In genomic region chr20:59933849-59934585, GRCh38 we compare ENCODE assay signal across 8 cellular contexts. TPM values are rescaled to one million over a fixed set of nuclear protein-coding genes. Genes with fewer than 3 reads are reported as not detected.
DNase-seq lines count a peak whose midpoint lies in the region; ATAC-seq and TF ChIP-seq lines count a peak whose summit lies in the region.

No MANE protein-coding gene starts in this region.

- peaks cover 9% of the 10 kb centered on the region for H3K36me3 Mint-ChIP-seq in activated naive CD8-positive, alpha-beta T cell treated with anti-CD3 and anti-CD28 coated beads, Interleukin-2, amount 50 U/mL, for 24 hours (ENCODE audit: low read depth)

- H3K4me1 Mint-ChIP-seq in activated naive CD8-positive, alpha-beta T cell treated with anti-CD3 and anti-CD28 coated beads, Interleukin-2, amount 50 U/mL, for 24 hours, result peaks cover 28% of the 10 kb centered on the region

- no peak overlapping the region for H3K27ac Mint-ChIP-seq in activated naive CD8-positive, alpha-beta T cell treated with anti-CD3 and anti-CD28 coated beads, Interleukin-2, amount 50 U/mL, for 24 hours

- no peaks in the 10 kb centered on the region for H3K9me3 Mint-ChIP-seq in activated naive CD8-positive, alpha-beta T cell treated with anti-CD3 and anti-CD28 coated beads, Interleukin-2, amount 50 U/mL, for 24 hours

- H3K27me3 ChIP-seq in heart left ventricle (no peaks in the 10 kb centered on the region), parathyroid adenoma (ENCODE audit: control insufficient read depth, insufficient read depth, low read length) (no peaks in the 10 kb centered on the region), thyroid gland (no peaks in the 10 kb centered on the region)

- H3K27me3 Mint-ChIP-seq in activated naive CD8-positive, alpha-beta T cell treated with anti-CD3 and anti-CD28 coated beads, Interleukin-2, amount 50 U/mL, for 24 hours, result peaks cover 2% of the 10 kb centered on the region

- H3K4me1 ChIP-seq in heart left ventricle (peaks cover 0 to 48% (median 34%) of the 10 kb centered on the region in 12 donors), parathyroid adenoma (no peaks in the 10 kb centered on the region), thyroid gland (peaks cover 12 to 19% of the 10 kb centered on the region in 2 donors)

- H3K27ac ChIP-seq in heart left ventricle (peak overlapping the region; percentile 43 to 91 (median 84)), parathyroid adenoma (peak overlapping the region; percentile 69), thyroid gland (peak overlapping the region in 2 of 3 donors; percentile 41 to 74)

- TF ChIP-seq POLR2A in heart left ventricle (IDR thresholded peaks at IDR 0.05) (peak in 1 of 2 donors; percentile 30), thyroid gland (IDR thresholded peaks at IDR 0.05) (peak in 1 of 2 donors; percentile 29)

- peak overlapping the region; percentile 97 for H2AFZ ChIP-seq in parathyroid adenoma

- TF ChIP-seq CTCF in GM20000 (IDR thresholded peaks at IDR 0.05; ENCODE audit: extremely low read depth, missing control alignments), result peak; percentile 89
- TF ChIP-seq CTCF in heart left ventricle (IDR thresholded peaks at IDR 0.05), result peak; percentile 93 to 99 (median 97)
- peak; percentile 96 for TF ChIP-seq CTCF in parathyroid adenoma (IDR thresholded peaks at IDR 0.05)
- peak; percentile 54 to 98 (median 90) for TF ChIP-seq CTCF in thyroid gland (IDR thresholded peaks at IDR 0.05)

- H3K79me2 ChIP-seq in parathyroid adenoma, result no peaks in the 10 kb centered on the region

- H3K4me3 Mint-ChIP-seq in activated naive CD8-positive, alpha-beta T cell treated with anti-CD3 and anti-CD28 coated beads, Interleukin-2, amount 50 U/mL, for 24 hours, result peak overlapping the region; percentile 68

- no peaks in the 10 kb centered on the region for H3K9me3 ChIP-seq in heart left ventricle
- H3K9me3 ChIP-seq in parathyroid adenoma (ENCODE audit: control insufficient read depth, low read length), result no peaks in the 10 kb centered on the region
- H3K9me3 ChIP-seq in thyroid gland, result no peaks in the 10 kb centered on the region

- ATAC-seq in activated naive CD8-positive, alpha-beta T cell treated with anti-CD3 and anti-CD28 coated beads, Interleukin-2, amount 50 U/mL, for 24 hours, result peak; percentile 84
- ATAC-seq in heart left ventricle, result peak; percentile 57 to 90 (median 90)

- H3K4me3 ChIP-seq in heart left ventricle (peak overlapping the region; percentile 66 to 87 (median 76)), parathyroid adenoma (ENCODE audit: low read depth, low read length) (peak overlapping the region; percentile 66), thyroid gland (replicated peaks in 1 of 3) (peak overlapping the region in 2 of 3 donors; percentile 49 to 55)

- intact Hi-C loops in heart left ventricle (cut with DNase I) (loop anchor here in 1 of 10 donors (10.0 kb wide), 1 partner anchor 149 kb away; no protein-coding TSS in a partner anchor), thyroid gland (cut with DNase I) (no loop called here)

- DNase-seq in COLO829 (ENCODE audit: low spot score) (peak; percentile 42), GM20000 (ENCODE audit: low spot score) (peak; percentile 93), HPDE6-E6E7 (ENCODE audit: extremely low spot score) (peak; percentile 98), SW 1271 (lab: John Stamatoyannopoulos, UW) (peak; percentile 81 to 90), heart left ventricle (peak; percentile 84 to 92 (median 86)), thyroid gland (peak; percentile 75 to 79)
- peak; percentile 84 for DNase-seq in activated naive CD8-positive, alpha-beta T cell treated with anti-CD3 and anti-CD28 coated beads, Interleukin-2, amount 50 U/mL, for 24 hours

- 1 to 3% (median 2%) methylated on average over 31 to 59 of the region's 59 CpGs for WGBS in heart left ventricle, 4 donors
- WGBS in thyroid gland, 2 donors, result 9 to 18% methylated on average over 16 to 34 of the region's 59 CpGs

- peak overlapping the region; percentile 68 for H3K9ac ChIP-seq in parathyroid adenoma

- peak overlapping the region; percentile 92 for H3K4me2 ChIP-seq in parathyroid adenoma (ENCODE audit: low read length)

- H3K36me3 ChIP-seq in heart left ventricle, result peaks cover 0 to 5% (median 0%) of the 10 kb centered on the region in 9 donors
- H3K36me3 ChIP-seq in parathyroid adenoma (ENCODE audit: control insufficient read depth, insufficient read depth, low read length), result no peaks in the 10 kb centered on the region
- no peaks in the 10 kb centered on the region for H3K36me3 ChIP-seq in thyroid gland

RNA-seq across cellular contexts. Expression of gene SYCP2, which starts 0.6 kb away (rescaled TPM):
- 1 to 10 TPM in 7 of 9 donors, under 1 TPM in 2; 0.59 to 2.6 (median 1.1) TPM for total RNA-seq in heart left ventricle
- 1 to 10 TPM in 1 of 2 donors, under 1 TPM in 1; 0.71 to 1.6 TPM for polyA plus RNA-seq in heart left ventricle
- total RNA-seq in thyroid gland, result 1 to 10 TPM; 1.9 to 8.5 (median 5.9) TPM

RNA-seq across cellular contexts. Expression of gene PPP1R3D, which starts 6.1 kb away (rescaled TPM):
- total RNA-seq in heart left ventricle (10 to 100 TPM in 8 of 9 donors, 1 to 10 TPM in 1; 9.1 to 14.7 (median 12.7) TPM), thyroid gland (10 to 100 TPM in 1 of 4 donors, 1 to 10 TPM in 3; 7.1 to 10.4 (median 7.6) TPM)
- polyA plus RNA-seq in heart left ventricle, result 1 to 10 TPM; 5.6 to 5.8 TPM

RNA-seq across cellular contexts. Expression of gene FAM217B, which starts 6.2 kb away (rescaled TPM):
- total RNA-seq in heart left ventricle (10 to 100 TPM; 16.7 to 38.0 (median 26.4) TPM), thyroid gland (10 to 100 TPM in 3 of 4 donors, 1 to 10 TPM in 1; 9.4 to 15.9 (median 12.9) TPM)
- 1 to 10 TPM; 5.8 to 6.3 TPM for polyA plus RNA-seq in heart left ventricle

RNA-seq across cellular contexts. Expression of gene CDH26, which starts 24.2 kb away (rescaled TPM):
- total RNA-seq in heart left ventricle (1 to 10 TPM in 4 of 9 donors, under 1 TPM in 5; 0.47 to 2.0 (median 0.98) TPM), thyroid gland (1 to 10 TPM in 3 of 4 donors, under 1 TPM in 1; 0.56 to 2.5 (median 1.5) TPM)
- 1 to 10 TPM in 1 of 2 donors, under 1 TPM in 1; 0.30 to 1.3 TPM for polyA plus RNA-seq in heart left ventricle

Comparison
In these comparisons a context has a peak if more than half of its experiments do, and no peak if none do; other contexts are left out.
1. Peak in every context shown above with its lines: DNase-seq, ATAC-seq, H3K4me3 ChIP-seq and H3K27ac ChIP-seq.
2. DNase-seq: peak in every context shown above with its lines; median percentile 98 in HPDE6-E6E7; 93 in GM20000; 86 in heart left ventricle; 86 in SW 1271; 84 in activated naive CD8-positive, alpha-beta T cell treated with anti-CD3 and anti-CD28 coated beads, Interleukin-2, amount 50 U/mL, for 24 hours; 77 in thyroid gland; 42 in COLO829.